In genomic region chr19:52670046-52670445, GRCh38 we compare ENCODE assay signal across 2 cellular contexts.
TF ChIP-seq lines count a peak whose summit lies in the region.

No MANE protein-coding gene starts in this region.

TF ChIP-seq in HCT116, 20 proteins besides CTCF, POLR2A, EP300 and RAD21:
- TF ChIP-seq EGR1 (IDR thresholded peaks at IDR 0.05; ENCODE audit: low read depth) (no peak), JUND (IDR thresholded peaks at IDR 0.05) (peak; percentile 88), MAX (IDR thresholded peaks at IDR 0.05) (peak; percentile 68; the same call in 1 of the 2 replicates), SRF (IDR thresholded peaks at IDR 0.05; ENCODE audit: low read depth) (peak; percentile 36; the same call in 1 of the 2 replicates), EZH2 (IDR thresholded peaks at IDR 0.05) (no peak), ELF1 (IDR thresholded peaks at IDR 0.05; ENCODE audit: borderline replicate concordance, low read depth) (no peak), ZFX (IDR thresholded peaks at IDR 0.05) (no peak), YY1 (IDR thresholded peaks at IDR 0.05; ENCODE audit: extremely low read depth, insufficient replicate concordance, low read depth, low read length) (no peak), ZBTB33 (IDR thresholded peaks at IDR 0.05; ENCODE audit: extremely low read depth, insufficient replicate concordance, low read length) (no peak), TCF7L2 (IDR thresholded peaks at IDR 0.05; ENCODE audit: borderline replicate concordance, extremely low read depth, insufficient read depth, insufficient read length) (no peak), FOSL1 (IDR thresholded peaks at IDR 0.05; ENCODE audit: low read depth) (peak; percentile 89), SP1 (IDR thresholded peaks at IDR 0.05; ENCODE audit: low read depth) (peak; percentile 78), SIN3A (IDR thresholded peaks at IDR 0.05; ENCODE audit: low read depth) (peak; percentile 68; the same call in 1 of the 2 replicates), REST (IDR thresholded peaks at IDR 0.05; ENCODE audit: low read depth) (no peak), EZH2phosphoT487 (IDR thresholded peaks at IDR 0.05; ENCODE audit: borderline replicate concordance) (no peak), ZNF274 (IDR thresholded peaks at IDR 0.05; ENCODE audit: low read depth, low read length) (no peak), CEBPB (IDR thresholded peaks at IDR 0.05; ENCODE audit: low read depth) (0 out of 2 replicates have a peak, but pooled peaks have one; percentile 34), ATF3 (IDR thresholded peaks at IDR 0.05) (no peak), CBX3 (IDR thresholded peaks at IDR 0.05; ENCODE audit: low read depth) (peak; percentile 92), POLR2AphosphoS5 (IDR thresholded peaks at IDR 0.05; ENCODE audit: low read depth, low read length) (no peak)

TF ChIP-seq in K562, 482 proteins besides CTCF, POLR2A, EP300 and RAD21:
- TF ChIP-seq ATF3 (IDR thresholded peaks at IDR 0.05), result peak; percentile 20; the same call in 1 of the 2 replicates
- no peak for TF ChIP-seq ATF3 (CRISPR knock-in tag; conservative IDR thresholded peaks at IDR 0.05)
- TF ChIP-seq ZEB2 (IDR thresholded peaks at IDR 0.05), result peak; percentile 63; the same call in 1 of the 2 replicates
- TF ChIP-seq PPARD (CRISPR knock-in tag; IDR thresholded peaks at IDR 0.05), result no peak
